In the genomic region with DNA sequence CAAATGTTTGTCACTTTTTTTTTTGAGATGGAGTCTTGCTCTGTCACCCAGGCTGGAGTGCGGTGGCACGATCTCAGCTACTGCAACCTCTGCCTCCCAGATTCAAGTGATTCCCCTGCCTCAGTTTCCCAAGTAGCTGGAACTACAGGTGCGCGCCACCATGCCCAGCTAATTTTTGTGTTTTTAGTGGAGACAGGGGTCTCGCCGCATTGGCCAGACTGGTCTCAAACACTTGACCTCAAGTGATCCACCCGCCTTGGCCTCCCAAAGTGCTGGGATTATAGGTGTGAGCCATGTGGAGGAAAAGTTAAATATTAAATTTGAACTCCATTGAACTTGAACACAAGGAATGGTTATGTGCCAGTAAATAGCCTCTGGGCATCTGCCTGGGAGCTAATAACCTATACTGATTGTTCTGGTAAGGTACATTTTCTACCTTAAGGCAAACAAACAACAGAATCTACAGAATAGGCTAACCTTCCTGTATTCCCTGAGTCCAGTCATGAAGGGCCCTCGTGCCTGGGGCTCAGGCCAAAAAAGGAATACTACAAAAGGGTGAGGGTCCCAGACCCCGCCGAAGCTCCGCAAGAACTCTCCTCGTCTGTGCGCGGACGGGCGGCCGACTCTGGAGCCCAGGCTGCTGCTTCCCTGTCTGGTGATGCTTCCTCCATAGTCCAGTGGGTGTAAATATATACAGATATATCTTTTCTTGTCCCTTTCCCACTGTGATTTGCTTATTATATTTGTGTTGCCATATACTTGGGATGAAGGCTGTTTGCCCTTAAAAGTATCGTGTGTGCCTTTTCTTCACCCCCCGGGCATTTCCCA, we compare ENCODE assay signal across 8 cellular contexts.
DNase-seq lines count a peak whose midpoint lies in the region; ATAC-seq and TF ChIP-seq lines count a peak whose summit lies in the region.

No MANE protein-coding gene starts in this region.

- DNase-seq in GM23248 (no peak), SJCRH30 (no peak), HPDE6-E6E7 (ENCODE audit: extremely low spot score) (no peak), NCI-H2196 (lab: John Stamatoyannopoulos, UW; ENCODE audit: unreplicated experiment) (no peak), NCI-H774 (lab: John Stamatoyannopoulos, UW) (no peak)
- DNase-seq in activated CD8-positive, alpha-beta memory T cell treated with anti-CD3 and anti-CD28 coated beads for 24 hours = no peak

- H3F3A ChIP-seq in GM23248 (ENCODE audit: insufficient read depth) = no peaks in the 10 kb centered on the region

- peak overlapping the region; percentile 85 for H3K4me2 ChIP-seq in GM23248 (ENCODE audit: unreplicated experiment)
- H3K4me2 ChIP-seq in skeletal muscle satellite cell (ENCODE audit: low read length) = peak overlapping the region; percentile 83

- WGBS in GM23248 (ENCODE audit: low coverage in 1 of 2, low lambda C conversion rate in 2 of 2, missing lambda C conversion rate in 2 of 2), 2 experiments = 31 to 32% methylated on average over 19 of the region's 19 CpGs
- 40 to 44% methylated on average over 1 to 16 of the region's 19 CpGs for WGBS in gastroesophageal sphincter (ENCODE audit: low coverage in 1 of 2), 2 donors

- in situ Hi-C loops in GM23248 (cut with MboI) = no loop called here

- peak; percentile 31 for ATAC-seq in gastroesophageal sphincter

- H3K9me3 ChIP-seq in GM23248 (ENCODE audit: low read depth) (no peaks in the 10 kb centered on the region), SJCRH30 (replicated peaks) (no peaks in the 10 kb centered on the region), gastroesophageal sphincter (no peaks in the 10 kb centered on the region), skeletal muscle satellite cell (replicated peaks; ENCODE audit: low read length) (no peaks in the 10 kb centered on the region)

- H3K27me3 ChIP-seq in GM23248 (replicated peaks; ENCODE audit: insufficient read depth) (peaks cover 12% of the 10 kb centered on the region; the same call in 1 of the 2 replicates), SJCRH30 (no peaks in the 10 kb centered on the region; the same call in 1 of the 2 replicates), gastroesophageal sphincter (peaks cover 9% of the 10 kb centered on the region), skeletal muscle satellite cell (ENCODE audit: control insufficient read depth, insufficient read depth, low read length) (peaks cover 40% of the 10 kb centered on the region)

- no peaks in the 10 kb centered on the region for H4K20me1 ChIP-seq in GM23248 (ENCODE audit: insufficient read depth)

- H3K9ac ChIP-seq in GM23248 (peak overlapping the region; percentile 71), skeletal muscle satellite cell (ENCODE audit: low read depth, low read length) (peak overlapping the region; percentile 57)

- no peak for TF ChIP-seq POLR2A in gastroesophageal sphincter (IDR thresholded peaks at IDR 0.05)

- no peak for TF ChIP-seq CTCF in gastroesophageal sphincter (IDR thresholded peaks at IDR 0.05)

- peak overlapping the region; percentile 85 for H2AFZ ChIP-seq in GM23248

- H3K36me3 ChIP-seq in GM23248 (ENCODE audit: low read depth) = no peaks in the 10 kb centered on the region
- no peaks in the 10 kb centered on the region for H3K36me3 ChIP-seq in SJCRH30
- no peaks in the 10 kb centered on the region for H3K36me3 ChIP-seq in gastroesophageal sphincter
- no peaks in the 10 kb centered on the region for H3K36me3 ChIP-seq in skeletal muscle satellite cell (ENCODE audit: insufficient read depth, low read length)

- H3K27ac ChIP-seq in GM23248 (peak overlapping the region; percentile 20; the same call in 1 of the 2 replicates), SJCRH30 (no peak overlapping the region), gastroesophageal sphincter (peak overlapping the region; percentile 43 to 78 (median 64))

- no peak for TF ChIP-seq EP300 in gastroesophageal sphincter (IDR thresholded peaks at IDR 0.05)

- H3K79me2 ChIP-seq in GM23248 (ENCODE audit: insufficient read depth) = no peaks in the 10 kb centered on the region

- H3K4me1 ChIP-seq in GM23248 (ENCODE audit: insufficient read depth) (0 out of 2 replicates have a peak, but pooled peaks cover 3% of the 10 kb centered on the region), SJCRH30 (no peaks in the 10 kb centered on the region), gastroesophageal sphincter (peaks cover 0 to 12% (median 0%) of the 10 kb centered on the region in 3 donors), skeletal muscle satellite cell (ENCODE audit: control insufficient read depth, insufficient read depth, low read length) (no peaks in the 10 kb centered on the region)

- peak overlapping the region; percentile 74 for H3K4me3 ChIP-seq in GM23248
- peak overlapping the region; percentile 54 for H3K4me3 ChIP-seq in SJCRH30
- H3K4me3 ChIP-seq in gastroesophageal sphincter = peak overlapping the region; percentile 49 to 71
- peak overlapping the region; percentile 74 for H3K4me3 ChIP-seq in skeletal muscle satellite cell (ENCODE audit: low read length)

- H3K9me2 ChIP-seq in GM23248 (ENCODE audit: insufficient read depth) = no peaks in the 10 kb centered on the region
